ENCODE assay signal across 16 cellular contexts in genomic region chrX:81489987-81490386, GRCh38.
A peak's percentile ranks its signal among the peaks of the same experiment; 100 is the strongest.
DNase-seq lines count a peak whose midpoint lies in the region; ATAC-seq and TF ChIP-seq lines count a peak whose summit lies in the region.
"Had no signal": no experiment of that assay in that cellular context is flagged by ENCODE, and none has a peak within 500 bp of the region (broad histone marks: within the 10 kb centered on the region; RNA-seq: fewer than 3 reads in every experiment).

No MANE protein-coding gene starts in this region.

- TF ChIP-seq CTCF in A673 (conservative IDR thresholded peaks at IDR 0.05; ENCODE audit: low read depth, low read length): no peak; the same call in 1 of the 2 replicates
- peak; percentile 56 for TF ChIP-seq CTCF in VCaP (conservative IDR thresholded peaks at IDR 0.05)
- no peak for TF ChIP-seq CTCF in brain microvascular endothelial cell (IDR thresholded peaks at IDR 0.05; ENCODE audit: low read depth, low read length, missing control alignments)

- H3K9me3 ChIP-seq in A673 (ENCODE audit: low read depth, low read length, poor library complexity, severe bottlenecking): no peaks in the 10 kb centered on the region
- H3K9me3 ChIP-seq: vagina had no signal

- CTCF ChIA-PET in A673 (lab: Charles Lee): no interaction called here

- in situ Hi-C loops in brain microvascular endothelial cell (cut with HindIII; ENCODE audit: low pct_ligation_motif_present, low sequenced_read_pairs): no loop called here

- H3K27ac ChIP-seq in A673 (ENCODE audit: low read depth, low read length, poor library complexity, severe bottlenecking): no peak overlapping the region
- H3K27ac ChIP-seq in VCaP: no peak overlapping the region
- no peak overlapping the region for H3K27ac ChIP-seq in brain microvascular endothelial cell
- H3K27ac ChIP-seq: vagina had no signal

- intact Hi-C loops in A673 (cut with micrococcal nuclease; ENCODE audit: unreplicated experiment): no loop called here

- no TSS peak for BruUV-seq in A673 (replicated peaks; lab: Mats Ljungman, UMichigan)

- POLR2A ChIA-PET in A673 (lab: Charles Lee; ENCODE audit: low non-redundant PET): no interaction called here

- H3K4me3 ChIP-seq in A673 (ENCODE audit: low read depth, low read length, poor library complexity, severe bottlenecking) (no peak overlapping the region), brain microvascular endothelial cell (ENCODE audit: low read depth, low read length) (no peak overlapping the region)
- H3K4me3 ChIP-seq: vagina had no signal

- H3K36me3 ChIP-seq in A673 (ENCODE audit: insufficient read depth, low read length, poor library complexity, severe bottlenecking) (no peaks in the 10 kb centered on the region), brain microvascular endothelial cell (replicated peaks) (no peaks in the 10 kb centered on the region)
- H3K36me3 ChIP-seq: vagina had no signal

- H3K27me3 ChIP-seq in A673 (replicated peaks; ENCODE audit: insufficient read depth, low read depth, low read length, poor library complexity) (no peaks in the 10 kb centered on the region), brain microvascular endothelial cell (replicated peaks) (no peaks in the 10 kb centered on the region)
- H3K27me3 ChIP-seq: vagina had no signal

- no peaks in the 10 kb centered on the region for H3K4me1 ChIP-seq in A673 (ENCODE audit: insufficient read depth, low read length, poor library complexity, severe bottlenecking)
- H3K4me1 ChIP-seq: vagina had no signal

- DNase-seq in A673 (ENCODE audit: low spot score) (peak; percentile 4), LHCN-M2 (ENCODE audit: low read depth) (peak; percentile 17), iris pigment epithelial cell (ENCODE audit: low read depth) (peak; percentile 8), brain microvascular endothelial cell (no peak), NCI-H526 treated with DMSO at 0.1 percent for 48 hours (lab: John Stamatoyannopoulos, UW) (no peak)
- DNase-seq in activated CD4-positive, alpha-beta T cell treated with anti-CD3 and anti-CD28 coated beads, Interleukin-2, amount 50 U/mL, for 1 hour: no peak
- DNase-seq: cortex of kidney; immature natural killer cell; NCI-H1048; NCI-H2227 treated with DMSO at 0.1 percent for 48 hours; retina; SHP77 treated with DMSO at 0.1 percent for 48 hours; stimulated activated naive CD4-positive, alpha-beta T cell had no signal

- ATAC-seq in HG02588 (IDR thresholded peaks at IDR 0.05; ENCODE audit: unreplicated experiment): no peak

Comparison
In these comparisons a context has a peak if more than half of its experiments do, and no peak if none do; other contexts are left out.
1. DNase-seq: peak in A673 (single experiment), LHCN-M2 (single experiment) and iris pigment epithelial cell (single experiment); none in activated CD4-positive, alpha-beta T cell treated with anti-CD3 and anti-CD28 coated beads, Interleukin-2, amount 50 U/mL, for 1 hour (single experiment), brain microvascular endothelial cell (single experiment) and NCI-H526 treated with DMSO at 0.1 percent for 48 hours (single experiment).